ENCODE assay signal across 8 cellular contexts in the genomic region with DNA sequence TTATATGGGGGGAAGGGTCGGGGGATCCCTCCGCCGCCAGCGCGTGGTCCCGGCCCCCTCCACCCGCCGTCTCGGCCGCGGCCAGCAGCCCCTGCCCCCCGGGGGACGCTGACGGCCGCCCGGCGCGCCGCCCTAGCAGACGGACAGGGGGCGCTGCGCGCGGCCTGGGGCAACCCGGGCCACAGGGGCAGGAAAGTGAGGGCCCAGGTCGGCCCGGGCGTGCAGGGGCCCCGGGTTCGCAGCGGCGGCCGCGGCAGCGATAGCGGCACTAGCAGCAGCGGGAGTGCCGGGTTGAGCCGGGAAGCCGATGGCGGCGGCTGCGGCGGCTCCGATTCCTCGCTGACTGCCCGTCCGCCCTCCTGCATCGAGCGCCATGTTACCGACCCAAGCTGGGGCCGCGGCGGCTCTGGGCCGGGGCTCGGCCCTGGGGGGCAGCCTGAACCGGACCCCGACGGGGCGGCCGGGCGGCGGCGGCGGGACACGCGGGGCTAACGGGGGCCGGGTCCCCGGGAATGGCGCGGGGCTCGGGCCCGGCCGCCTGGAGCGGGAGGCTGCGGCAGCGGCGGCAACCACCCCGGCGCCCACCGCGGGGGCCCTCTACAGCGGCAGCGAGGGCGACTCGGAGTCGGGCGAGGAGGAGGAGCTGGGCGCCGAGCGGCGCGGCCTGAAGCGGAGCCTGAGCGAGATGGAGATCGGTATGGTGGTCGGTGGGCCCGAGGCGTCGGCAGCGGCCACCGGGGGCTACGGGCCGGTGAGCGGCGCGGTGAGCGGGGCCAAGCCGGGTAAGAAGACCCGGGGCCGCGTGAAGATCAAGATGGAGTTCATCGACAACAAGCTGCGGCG. TPM values are rescaled to one million over a fixed set of nuclear protein-coding genes. Genes with fewer than 3 reads are reported as not detected.
DNase-seq lines count a peak whose midpoint lies in the region; ATAC-seq and TF ChIP-seq lines count a peak whose summit lies in the region.

No MANE protein-coding gene starts in this region.

- H3K9me3 Mint-ChIP-seq in CD8-positive, alpha-beta T cell = no peaks in the 10 kb centered on the region

- peak; percentile 50 for TF ChIP-seq CTCF in CD8-positive, alpha-beta T cell (IDR thresholded peaks at IDR 0.05)
- peak in 2 of 3 donors; percentile 76 to 82 for TF ChIP-seq CTCF in omental fat pad (IDR thresholded peaks at IDR 0.05)

- peak in 4 of 7 experiments; percentile 12 to 47 (median 30) for DNase-seq in CD8-positive, alpha-beta T cell
- DNase-seq in activated CD4-positive, alpha-beta T cell treated with anti-CD3 and anti-CD28 coated beads, Interleukin-2, amount 50 U/mL, for 4 hours = peak; percentile 13 to 17
- peak; percentile 68 to 81 for DNase-seq in erythroblast (lab: John Stamatoyannopoulos, UW)
- no peak for DNase-seq in omental fat pad (ENCODE audit: low spot score)
- no peak for DNase-seq in NCI-H524 treated with DMSO at 0.1 percent for 48 hours (lab: John Stamatoyannopoulos, UW)
- no peak for DNase-seq in hepatic stellate cell (ENCODE audit: low spot score)

- peak overlapping the region; percentile 58 for H3K4me3 ChIP-seq in CD8-positive, alpha-beta T cell (ENCODE audit: low read depth, low read length)

- H3K36me3 ChIP-seq in CD8-positive, alpha-beta T cell (ENCODE audit: insufficient read depth, low read length) = peaks cover 10% of the 10 kb centered on the region

- peak; percentile 8 for ATAC-seq in CD8-positive, alpha-beta T cell
- ATAC-seq in GM19328 (IDR thresholded peaks at IDR 0.05; ENCODE audit: unreplicated experiment) (peak; percentile 1), HG03439 (IDR thresholded peaks at IDR 0.05; ENCODE audit: unreplicated experiment) (peak; percentile 37), omental fat pad (ENCODE audit: low FRiP score) (no peak)

- no peaks in the 10 kb centered on the region for H3K27me3 Mint-ChIP-seq in CD8-positive, alpha-beta T cell (ENCODE audit: low read depth)

- CTCF ChIA-PET in CD8-positive, alpha-beta T cell (lab: Charles Lee) = interaction anchor here (1.1 to 1.9 kb wide), 3 partner anchors 28 to 59 kb away, joined by 3 to 4 read pairs (median 3); no protein-coding TSS in a partner anchor

- peaks cover 23% of the 10 kb centered on the region for H3K36me3 Mint-ChIP-seq in CD8-positive, alpha-beta T cell

- no peaks in the 10 kb centered on the region for H3K27me3 ChIP-seq in CD8-positive, alpha-beta T cell (ENCODE audit: insufficient read depth, low read length)

- H3K4me1 Mint-ChIP-seq in CD8-positive, alpha-beta T cell (ENCODE audit: low read depth) = peaks cover 45% of the 10 kb centered on the region

- TF ChIP-seq POLR2A in erythroblast (IDR thresholded peaks at IDR 0.05; ENCODE audit: low read length) = peak; percentile 72

- intact Hi-C loops in CD8-positive, alpha-beta T cell (cut with DNase I, micrococcal nuclease) = loop anchor here (1.0 to 10.0 kb wide), 25 partner anchors 11 to 1437 kb away; a partner anchor contains a TSS

- H3K4me1 ChIP-seq in CD8-positive, alpha-beta T cell (ENCODE audit: insufficient read depth, low read length) = peaks cover 40% of the 10 kb centered on the region

- POLR2A ChIA-PET in CD8-positive, alpha-beta T cell (lab: Charles Lee) = interaction anchor here (0.7 to 2.5 kb wide), 5 partner anchors 10 to 242 kb away, joined by 3 to 8 read pairs (median 4); a partner anchor contains a TSS

- H3K9me3 ChIP-seq in CD8-positive, alpha-beta T cell (ENCODE audit: low read length) = no peaks in the 10 kb centered on the region

- peak overlapping the region; percentile 93 for H3K4me3 Mint-ChIP-seq in CD8-positive, alpha-beta T cell

- peak overlapping the region; percentile 95 for H3K27ac Mint-ChIP-seq in CD8-positive, alpha-beta T cell

- peak overlapping the region; percentile 70 for H3K27ac ChIP-seq in CD8-positive, alpha-beta T cell (ENCODE audit: low read depth, low read length)

RNA-seq across cellular contexts. Expression of a gene that starts 0.4 kb away (rescaled TPM):
- 10 to 100 TPM; 26.1 TPM for total RNA-seq in CD8-positive, alpha-beta T cell
- 10 to 100 TPM; 21.5 to 37.8 (median 24.4) TPM for total RNA-seq in omental fat pad

RNA-seq across cellular contexts. Expression of a gene that starts 10.5 kb away (rescaled TPM):
- total RNA-seq in CD8-positive, alpha-beta T cell = 10 to 100 TPM; 72.0 to 77.2 TPM
- total RNA-seq in omental fat pad = 10 to 100 TPM; 24.6 to 41.6 (median 28.7) TPM

RNA-seq across cellular contexts. Expression of a gene that starts 57.8 kb away (rescaled TPM):
- 10 to 100 TPM; 19.6 to 26.8 TPM for total RNA-seq in CD8-positive, alpha-beta T cell
- total RNA-seq in omental fat pad = 10 to 100 TPM; 57.0 to 88.1 (median 74.7) TPM

Comparison
In these comparisons a context has a peak if more than half of its experiments do, and no peak if none do; other contexts are left out.
1. DNase-seq: peak in CD8-positive, alpha-beta T cell (4 of 7), activated CD4-positive, alpha-beta T cell treated with anti-CD3 and anti-CD28 coated beads, Interleukin-2, amount 50 U/mL, for 4 hours (2 of 2) and erythroblast (2 of 2); none in omental fat pad (single experiment), NCI-H524 treated with DMSO at 0.1 percent for 48 hours (single experiment) and hepatic stellate cell (single experiment).